ENCODE assay signal across 16 cellular contexts in genomic region chr18:2723207-2723606, GRCh38.
DNase-seq lines count a peak whose midpoint lies in the region; ATAC-seq and TF ChIP-seq lines count a peak whose summit lies in the region.
"Had no signal": no experiment of that assay in that cellular context is flagged by ENCODE, and none has a peak within 500 bp of the region (broad histone marks: within the 10 kb centered on the region; RNA-seq: fewer than 3 reads in every experiment).

No MANE protein-coding gene starts in this region.

- WGBS in GM23248 (ENCODE audit: low coverage in 1 of 2, low lambda C conversion rate in 2 of 2, missing lambda C conversion rate in 2 of 2), 2 experiments: 95 to 100% methylated on average over 1 of the region's 1 CpG

- no peak for TF ChIP-seq POLR2A in erythroblast (IDR thresholded peaks at IDR 0.05; ENCODE audit: low read length)

- H3K9me3 Mint-ChIP-seq in CD4-positive, alpha-beta memory T cell: no peaks in the 10 kb centered on the region
- H3K9me3 Mint-ChIP-seq in activated naive CD8-positive, alpha-beta T cell treated with anti-CD3 and anti-CD28 coated beads, Interleukin-2, amount 10 ng/mL, durations not matched to agents 7 days and 5 days: no peaks in the 10 kb centered on the region
- H3K9me3 Mint-ChIP-seq in natural killer cell treated with Interleukin-12 subunit alpha and Interleukin-12 subunit beta and Interleukin-15 and Interleukin-18, amount 100 ng/mL, for 72 hours: no peaks in the 10 kb centered on the region

- peaks cover 30 to 55% (median 38%) of the 10 kb centered on the region in 4 donors for H3K4me1 Mint-ChIP-seq in CD4-positive, alpha-beta memory T cell
- H3K4me1 Mint-ChIP-seq in activated naive CD8-positive, alpha-beta T cell treated with anti-CD3 and anti-CD28 coated beads, Interleukin-2, amount 10 ng/mL, durations not matched to agents 7 days and 5 days: peaks cover 24% of the 10 kb centered on the region
- H3K4me1 Mint-ChIP-seq in natural killer cell treated with Interleukin-12 subunit alpha and Interleukin-12 subunit beta and Interleukin-15 and Interleukin-18, amount 100 ng/mL, for 72 hours (ENCODE audit: low read depth in 2 of 2): peaks cover 9 to 18% of the 10 kb centered on the region in 2 donors

- H4K20me1 ChIP-seq in GM23248 (ENCODE audit: insufficient read depth): no peaks in the 10 kb centered on the region

- H3K27me3 Mint-ChIP-seq in CD4-positive, alpha-beta memory T cell: no peaks in the 10 kb centered on the region
- no peaks in the 10 kb centered on the region for H3K27me3 Mint-ChIP-seq in activated naive CD8-positive, alpha-beta T cell treated with anti-CD3 and anti-CD28 coated beads, Interleukin-2, amount 10 ng/mL, durations not matched to agents 7 days and 5 days
- no peaks in the 10 kb centered on the region for H3K27me3 Mint-ChIP-seq in natural killer cell treated with Interleukin-12 subunit alpha and Interleukin-12 subunit beta and Interleukin-15 and Interleukin-18, amount 100 ng/mL, for 72 hours

- 0 out of 2 replicates have a peak, but pooled peaks cover 3% of the 10 kb centered on the region for H3K79me2 ChIP-seq in GM23248 (ENCODE audit: insufficient read depth)

- DNase-seq in CD4-positive, alpha-beta memory T cell: no peak
- peak; percentile 4 for DNase-seq in GM23248
- DNase-seq in activated naive CD8-positive, alpha-beta T cell treated with anti-CD3 and anti-CD28 coated beads, Interleukin-2, amount 10 ng/mL, durations not matched to agents 7 days and 5 days: no peak
- DNase-seq in natural killer cell treated with Interleukin-12 subunit alpha and Interleukin-12 subunit beta and Interleukin-15 and Interleukin-18, amount 100 ng/mL, for 72 hours (ENCODE audit: low spot score): no peak
- DNase-seq in erythroblast (lab: John Stamatoyannopoulos, UW): no peak
- DNase-seq in NCI-H1048 (lab: John Stamatoyannopoulos, UW): no peak
- DNase-seq in T1000 (lab: John Stamatoyannopoulos, UW): no peak
- DNase-seq: activated CD4-positive, alpha-beta T cell treated with anti-CD3 and anti-CD28 coated beads, Interleukin-2, amount 50 U/mL, for 4 hours; GOT3; left cardiac atrium; NCI-H187 treated with DMSO at 0.1 percent for 48 hours; NCI-H510A treated with DMSO at 0.1 percent for 48 hours; stimulated activated CD4-positive, alpha-beta T cell treated with anti-CD3 and anti-CD28 coated beads, Interleukin-15, amount 100 ng/mL, for 24 hours; substantia nigra had no signal

- peaks cover 9% of the 10 kb centered on the region for H3K4me1 ChIP-seq in CD4-positive, alpha-beta memory T cell (ENCODE audit: insufficient read depth, low read length)
- no peaks in the 10 kb centered on the region for H3K4me1 ChIP-seq in GM23248 (ENCODE audit: insufficient read depth)
- H3K4me1 ChIP-seq: prostate gland had no signal

- no peak overlapping the region for H3K4me3 Mint-ChIP-seq in CD4-positive, alpha-beta memory T cell
- H3K4me3 Mint-ChIP-seq in activated naive CD8-positive, alpha-beta T cell treated with anti-CD3 and anti-CD28 coated beads, Interleukin-2, amount 10 ng/mL, durations not matched to agents 7 days and 5 days: no peak overlapping the region
- H3K4me3 Mint-ChIP-seq in natural killer cell treated with Interleukin-12 subunit alpha and Interleukin-12 subunit beta and Interleukin-15 and Interleukin-18, amount 100 ng/mL, for 72 hours: no peak overlapping the region

- peaks cover 50 to 79% of the 10 kb centered on the region in 2 donors for H3K36me3 Mint-ChIP-seq in CD4-positive, alpha-beta memory T cell
- peaks cover 49% of the 10 kb centered on the region for H3K36me3 Mint-ChIP-seq in activated naive CD8-positive, alpha-beta T cell treated with anti-CD3 and anti-CD28 coated beads, Interleukin-2, amount 10 ng/mL, durations not matched to agents 7 days and 5 days
- H3K36me3 Mint-ChIP-seq in natural killer cell treated with Interleukin-12 subunit alpha and Interleukin-12 subunit beta and Interleukin-15 and Interleukin-18, amount 100 ng/mL, for 72 hours: peaks cover 37% of the 10 kb centered on the region

- H3F3A ChIP-seq in GM23248 (ENCODE audit: insufficient read depth): no peaks in the 10 kb centered on the region

- no peaks in the 10 kb centered on the region for H3K9me3 ChIP-seq in CD4-positive, alpha-beta memory T cell (ENCODE audit: control insufficient read depth in 1 of 2, low read length in 2 of 2)
- no peaks in the 10 kb centered on the region for H3K9me3 ChIP-seq in GM23248 (ENCODE audit: low read depth)
- H3K9me3 ChIP-seq: prostate gland had no signal

- peak overlapping the region in 4 of 7 donors; percentile 50 to 77 (median 59) for H3K27ac Mint-ChIP-seq in CD4-positive, alpha-beta memory T cell
- H3K27ac Mint-ChIP-seq in activated naive CD8-positive, alpha-beta T cell treated with anti-CD3 and anti-CD28 coated beads, Interleukin-2, amount 10 ng/mL, durations not matched to agents 7 days and 5 days: peak overlapping the region; percentile 5
- H3K27ac Mint-ChIP-seq in natural killer cell treated with Interleukin-12 subunit alpha and Interleukin-12 subunit beta and Interleukin-15 and Interleukin-18, amount 100 ng/mL, for 72 hours: peak overlapping the region; percentile 1 to 32

- H3K36me3 ChIP-seq in CD4-positive, alpha-beta memory T cell (ENCODE audit: insufficient read depth, low read length): peaks cover 55% of the 10 kb centered on the region
- peaks cover 45% of the 10 kb centered on the region for H3K36me3 ChIP-seq in GM23248 (ENCODE audit: low read depth)
- H3K36me3 ChIP-seq: prostate gland had no signal

- POLR2A ChIA-PET in CD4-positive, alpha-beta memory T cell (lab: Charles Lee; ENCODE audit: partially characterized antibody): no interaction called here
- POLR2A ChIA-PET in activated naive CD8-positive, alpha-beta T cell treated with anti-CD3 and anti-CD28 coated beads, Interleukin-2, amount 10 ng/mL, durations not matched to agents 7 days and 5 days (lab: Charles Lee): interaction anchor here (0.6 kb wide), 1 partner anchor 21 kb away, joined by 3 read pairs; no protein-coding TSS in a partner anchor

- in situ Hi-C loops in GM23248 (cut with MboI): no loop called here

- no peaks in the 10 kb centered on the region for H3K9me2 ChIP-seq in GM23248 (ENCODE audit: insufficient read depth)

- no peaks in the 10 kb centered on the region for H3K27me3 ChIP-seq in CD4-positive, alpha-beta memory T cell (ENCODE audit: insufficient read depth, low read length)
- no peaks in the 10 kb centered on the region for H3K27me3 ChIP-seq in GM23248 (replicated peaks; ENCODE audit: insufficient read depth)
- H3K27me3 ChIP-seq: hepatocyte had no signal

- no peak overlapping the region for H3K9ac ChIP-seq in GM23248

- CTCF ChIA-PET in CD4-positive, alpha-beta memory T cell (lab: Charles Lee; ENCODE audit: partially characterized antibody): no interaction called here

- H2AFZ ChIP-seq in GM23248: no peak overlapping the region
- H2AFZ ChIP-seq: hepatocyte had no signal

- intact Hi-C loops in CD4-positive, alpha-beta memory T cell (cut with micrococcal nuclease): loop anchor here (5.0 to 10.0 kb wide), 2 partner anchors 41 to 52 kb away; no protein-coding TSS in a partner anchor

- ATAC-seq in activated naive CD8-positive, alpha-beta T cell treated with anti-CD3 and anti-CD28 coated beads, Interleukin-2, amount 10 ng/mL, durations not matched to agents 7 days and 5 days (ENCODE audit: low read depth): no peak
- ATAC-seq in natural killer cell treated with Interleukin-12 subunit alpha and Interleukin-12 subunit beta and Interleukin-15 and Interleukin-18, amount 100 ng/mL, for 72 hours: no peak
- ATAC-seq: left cardiac atrium had no signal

- H3K27ac ChIP-seq in CD4-positive, alpha-beta memory T cell (ENCODE audit: low read depth, low read length): no peak overlapping the region
- no peak overlapping the region for H3K27ac ChIP-seq in GM23248
- H3K27ac ChIP-seq: hepatocyte, prostate gland had no signal

- H3K4me2 ChIP-seq in GM23248 (ENCODE audit: unreplicated experiment): no peak overlapping the region
- H3K4me2 ChIP-seq: hepatocyte had no signal

- H3K4me3 ChIP-seq in CD4-positive, alpha-beta memory T cell (ENCODE audit: low read length in 2 of 2): no peak overlapping the region
- no peak overlapping the region for H3K4me3 ChIP-seq in GM23248
- H3K4me3 ChIP-seq: hepatocyte, prostate gland had no signal

Comparison
In these comparisons a context has a peak if more than half of its experiments do, and no peak if none do; other contexts are left out.
1. H3K27ac Mint-ChIP-seq: peak in every context shown above with its lines; median percentile 59 in CD4-positive, alpha-beta memory T cell; 16 in natural killer cell treated with Interleukin-12 subunit alpha and Interleukin-12 subunit beta and Interleukin-15 and Interleukin-18, amount 100 ng/mL, for 72 hours; 5 in activated naive CD8-positive, alpha-beta T cell treated with anti-CD3 and anti-CD28 coated beads, Interleukin-2, amount 10 ng/mL, durations not matched to agents 7 days and 5 days.